8 cellular contexts compared by ENCODE assay signal in genomic region chr1:248905949-248906740, GRCh38.
A peak's percentile ranks its signal among the peaks of the same experiment; 100 is the strongest.
DNase-seq lines count a peak whose midpoint lies in the region; ATAC-seq and TF ChIP-seq lines count a peak whose summit lies in the region.

Gene PGBD2, plus strand, starts transcription at chr1:248906235. Its CDS starts 7,628 bp downstream, at chr1:248913863.

- peak within 1 kb of the TSS; percentile 82 for H3K4me3 Mint-ChIP-seq in central memory CD8-positive, alpha-beta T cell

- peak; percentile 94 for ATAC-seq in HG03175 (IDR thresholded peaks at IDR 0.05; ENCODE audit: unreplicated experiment)
- peak; percentile 86 for ATAC-seq in central memory CD8-positive, alpha-beta T cell (replicated peaks; ENCODE audit: extremely low read depth, poor library complexity, severe bottlenecking)

- peak; percentile 96 for TF ChIP-seq POLR2A in GM18951 (IDR thresholded peaks at IDR 0.05; ENCODE audit: extremely low read depth, insufficient read depth, insufficient read length)

- DNase-seq in AG10803 (ENCODE audit: low read depth) (peak; percentile 90), NCI-H226 (peak; percentile 86), kidney glomerular epithelial cell (lab: John Stamatoyannopoulos, UW) (peak; percentile 80)
- DNase-seq in activated CD4-positive, CD25-positive, alpha-beta regulatory T cell treated with anti-CD3 and anti-CD28 coated beads, Interleukin-2, amount 50 U/mL, for 16 hours (ENCODE audit: low read depth, low spot score): peak; percentile 91
- DNase-seq in central memory CD8-positive, alpha-beta T cell (ENCODE audit: low spot score in 2 of 2): peak; percentile 89 to 95
- peak; percentile 94 to 95 for DNase-seq in stimulated activated CD4-positive, alpha-beta T cell treated with anti-CD3 and anti-CD28 coated beads, Interleukin-15, amount 100 ng/mL, for 48 hours (ENCODE audit: low read depth in 2 of 2)

- H3K4me3 ChIP-seq in AG10803 (ENCODE audit: low read length): peak within 1 kb of the TSS; percentile 93

- H3K27me3 Mint-ChIP-seq in central memory CD8-positive, alpha-beta T cell: no peaks in the 10 kb centered on the region

- peak; percentile 54 for TF ChIP-seq CTCF in AG10803 (conservative IDR thresholded peaks at IDR 0.05; ENCODE audit: low read length)

- H3K4me1 Mint-ChIP-seq in central memory CD8-positive, alpha-beta T cell: peaks cover 33% of the 10 kb centered on the region

- in situ Hi-C loops in GM18951 (cut with MboI; ENCODE audit: low sequenced_read_pairs, unreplicated experiment): no loop called here

- no peaks in the 10 kb centered on the region for H3K9me3 Mint-ChIP-seq in central memory CD8-positive, alpha-beta T cell

- H3K36me3 Mint-ChIP-seq in central memory CD8-positive, alpha-beta T cell (ENCODE audit: insufficient read depth): peaks cover 4% of the 10 kb centered on the region

- peak within 1 kb of the TSS; percentile 90 for H3K27ac Mint-ChIP-seq in central memory CD8-positive, alpha-beta T cell (ENCODE audit: low read depth)

Comparison
In these comparisons a context has a peak if more than half of its experiments do, and no peak if none do; other contexts are left out.
1. Peak in every context shown above with its lines: DNase-seq, ATAC-seq and H3K4me3 ChIP-seq.